Comparison of ENCODE assay signal across 1 cellular context in genomic region chr21:34888569-34889286, GRCh38.
TF ChIP-seq lines count a peak whose summit lies in the region.

No MANE protein-coding gene starts in this region.

TF ChIP-seq in K562, 482 proteins besides CTCF, POLR2A, EP300 and RAD21 (continued from another document and continues in another):
- TF ChIP-seq MGA (IDR thresholded peaks at IDR 0.05): no peak
- TF ChIP-seq RFX1 (IDR thresholded peaks at IDR 0.05): no peak
- no peak for TF ChIP-seq CHD7 (IDR thresholded peaks at IDR 0.05; ENCODE audit: low read depth, low read length)
- no peak for TF ChIP-seq HNRNPK (IDR thresholded peaks at IDR 0.05; ENCODE audit: low read depth, low read length, poor library complexity, severe bottlenecking)
- peak; percentile 91 for TF ChIP-seq CHCHD3 (CRISPR knock-in tag; IDR thresholded peaks at IDR 0.05)
- peak; percentile 99 for TF ChIP-seq CTBP1 (IDR thresholded peaks at IDR 0.05; ENCODE audit: borderline replicate concordance)
- TF ChIP-seq ZNF165 (CRISPR knock-in tag; IDR thresholded peaks at IDR 0.05; ENCODE audit: borderline replicate concordance): no peak
- no peak for TF ChIP-seq SP1 (CRISPR knock-in tag; IDR thresholded peaks at IDR 0.05)
- peak; percentile 95 for TF ChIP-seq TAF1 (IDR thresholded peaks at IDR 0.05; ENCODE audit: control insufficient read depth, extremely low read depth, insufficient read depth, low read length, severe bottlenecking)
- peak; percentile 22; the same call in 1 of the 2 replicates for TF ChIP-seq ZNF175 (CRISPR knock-in tag; IDR thresholded peaks at IDR 0.05; ENCODE audit: low read depth)
- no peak for TF ChIP-seq ZNF699 (CRISPR knock-in tag; IDR thresholded peaks at IDR 0.05; ENCODE audit: insufficient replicate concordance)
- TF ChIP-seq ZNF41 (CRISPR knock-in tag; conservative IDR thresholded peaks at IDR 0.05): no peak
- TF ChIP-seq ZNF518B (CRISPR knock-in tag; IDR thresholded peaks at IDR 0.05): no peak
- no peak for TF ChIP-seq CREM (IDR thresholded peaks at IDR 0.05; ENCODE audit: low read depth)
- TF ChIP-seq ZNF174 (CRISPR knock-in tag; IDR thresholded peaks at IDR 0.05): no peak
- TF ChIP-seq MLX (CRISPR knock-in tag; conservative IDR thresholded peaks at IDR 0.05): no peak
- TF ChIP-seq ILK (tag; IDR thresholded peaks at IDR 0.05; ENCODE audit: borderline replicate concordance, low read depth): no peak
- 0 out of 2 replicates have a peak, but pooled peaks have one; percentile 46 for TF ChIP-seq ILF3 (IDR thresholded peaks at IDR 0.05; ENCODE audit: borderline replicate concordance)
- no peak for TF ChIP-seq ZNF12 (CRISPR knock-in tag; IDR thresholded peaks at IDR 0.05)
- peak; percentile 84 for TF ChIP-seq GATAD2B (IDR thresholded peaks at IDR 0.05; ENCODE audit: borderline replicate concordance)
- TF ChIP-seq ZSCAN29 (IDR thresholded peaks at IDR 0.05): no peak; the same call in 1 of the 2 replicates
- no peak for TF ChIP-seq RAD51 (IDR thresholded peaks at IDR 0.05; ENCODE audit: borderline replicate concordance, low read depth)
- no peak for TF ChIP-seq PRMT5 (CRISPR knock-in tag; IDR thresholded peaks at IDR 0.05)
- no peak; the same call in 1 of the 2 replicates for TF ChIP-seq ZNF395 (CRISPR knock-in tag; IDR thresholded peaks at IDR 0.05)
- TF ChIP-seq CXXC5 (CRISPR knock-in tag; IDR thresholded peaks at IDR 0.05): peak; percentile 91
- TF ChIP-seq GTF2A2 (tag; IDR thresholded peaks at IDR 0.05): no peak
